In genomic region chr9:132043708-132044107, GRCh38 we compare ENCODE assay signal across 30 cellular contexts.
"Had no signal": no experiment of that assay in that cellular context is flagged by ENCODE, and none has a peak within 500 bp of the region (broad histone marks: within the 10 kb centered on the region; RNA-seq: fewer than 3 reads in every experiment).

No MANE protein-coding gene starts in this region.

- H3K36me3 ChIP-seq: ascending aorta, brain microvascular endothelial cell, heart left ventricle, ovary, stomach, thyroid gland had no signal

- H3K27ac ChIP-seq: ascending aorta, foreskin keratinocyte, heart left ventricle, ovary, skin epidermis, stomach, thyroid gland, VCaP had no signal

- H3K4me3 ChIP-seq: ascending aorta, heart left ventricle, ovary, skin epidermis, stomach, thyroid gland had no signal

- H3K9me3 ChIP-seq: ascending aorta, heart left ventricle, ovary, stomach, thyroid gland had no signal

- H3K27me3 ChIP-seq: ascending aorta, brain microvascular endothelial cell, foreskin keratinocyte, heart left ventricle, ovary, stomach, thyroid gland had no signal

- DNase-seq: activated CD4-positive, alpha-beta memory T cell treated with anti-CD3 and anti-CD28 coated beads for 36 hours; activated CD4-positive, alpha-beta T cell treated with anti-CD3 and anti-CD28 coated beads for 48 hours; activated CD8-positive, alpha-beta memory T cell treated with anti-CD3 and anti-CD28 coated beads, Interleukin-2, amount 50 U/mL, for 4 hours; activated gamma-delta T cell; activated naive CD4-positive, alpha-beta T cell treated with anti-CD3 and anti-CD28 coated beads, Interleukin-2, amount 10 ng/mL, durations not matched to agents 7 days and 5 days; activated naive CD8-positive, alpha-beta T cell treated with anti-CD3 and anti-CD28 coated beads, Interleukin-2, amount 10 ng/mL, durations not matched to agents 7 days and 5 days; activated T-cell treated with anti-CD3 and anti-CD28 coated beads, Interleukin-2, amount 50 U/mL, for 1 hour; brain microvascular endothelial cell; endodermal cell; foreskin keratinocyte; heart left ventricle; hypothalamus; immature natural killer cell; kidney; midbrain; naive thymus-derived CD4-positive, alpha-beta T cell; ovary; retina; stimulated activated CD4-positive, alpha-beta T cell treated with anti-CD3 and anti-CD28 coated beads, Interleukin-1b, Interleukin-23, amount 100 ng/mL, for 48 hours; stimulated activated CD4-positive, alpha-beta T cell treated with anti-CD3 and anti-CD28 coated beads, Interleukin-4, amount 100 ng/mL, for 4 hours; stimulated activated CD8-positive, alpha-beta memory T cell treated with anti-CD3 and anti-CD28 coated beads, Interleukin-4, amount 100 ng/mL, for 48 hours; stomach; thyroid gland had no signal

- ATAC-seq: activated CD4-positive, CD25-positive, alpha-beta regulatory T cell treated with anti-CD3 and anti-CD28 coated beads, Interleukin-2, amount 50 U/mL, for 24 hours; esophagus mucosa; foreskin keratinocyte; heart left ventricle; naive thymus-derived CD4-positive, alpha-beta T cell; sciatic nerve; stimulated activated memory B cell treated with anti-CD40 and anti-IgM and Interleukin-4, amounts not matched to agents 10 μg/mL and 1 μg/mL and 100 μg/mL, for 72 hours had no signal
